In the genomic region with DNA sequence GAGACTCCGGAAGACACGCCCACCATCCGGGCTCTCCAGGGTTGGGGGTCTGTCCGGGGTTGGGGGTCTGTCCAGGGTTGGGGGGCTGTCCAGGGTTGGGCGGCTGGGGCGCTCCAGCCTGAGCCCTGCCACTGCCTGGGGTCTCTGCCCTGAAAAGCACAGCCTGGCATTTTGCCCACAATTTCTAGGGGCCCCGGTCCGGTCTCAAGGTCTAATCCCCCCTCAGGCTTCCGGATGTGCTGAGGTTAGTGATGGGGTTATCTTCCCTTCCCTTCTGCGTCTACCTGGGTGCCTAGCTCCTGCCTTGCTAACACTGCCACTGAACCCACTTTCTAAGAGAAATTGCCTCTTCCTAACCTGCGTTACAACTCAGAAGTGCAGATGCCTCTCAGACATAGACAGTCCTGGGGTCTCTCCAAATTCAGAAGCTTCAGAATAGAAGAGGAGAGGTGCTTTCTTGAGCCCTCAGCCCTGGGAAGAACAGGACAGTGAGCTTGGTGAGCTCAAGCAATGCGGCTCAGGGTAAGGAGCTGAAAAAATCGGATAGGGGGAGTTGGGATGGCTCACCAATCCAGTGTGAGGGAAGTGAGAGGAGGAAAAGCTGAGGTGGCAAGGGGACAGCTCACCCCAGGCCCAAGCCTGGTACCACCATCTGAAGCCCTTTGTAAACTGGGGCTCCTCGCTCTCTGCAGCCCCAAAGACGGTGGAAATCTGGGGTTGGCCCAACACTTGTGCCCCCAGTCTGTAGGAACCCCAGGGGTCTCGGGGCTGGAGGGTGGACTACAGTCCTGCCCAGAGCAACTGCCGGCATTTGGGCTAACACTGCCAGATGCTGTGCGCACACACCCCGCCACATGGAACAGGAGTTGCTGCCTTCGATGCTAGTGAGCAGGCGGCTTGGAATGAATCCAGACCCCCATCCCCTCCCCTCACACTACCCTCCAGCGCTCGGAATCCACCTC, we compare ENCODE assay signal across 1 cellular context.
A peak's percentile ranks its signal among the peaks of the same experiment; 100 is the strongest.
TF ChIP-seq lines count a peak whose summit lies in the region.

No MANE protein-coding gene starts in this region.

TF ChIP-seq in HepG2, 621 proteins besides CTCF, POLR2A, EP300 and RAD21:
- peak; percentile 37 for TF ChIP-seq EZH2 (conservative IDR thresholded peaks at IDR 0.05; ENCODE audit: low read depth, low read length)
- TF ChIP-seq, protein P1, sequence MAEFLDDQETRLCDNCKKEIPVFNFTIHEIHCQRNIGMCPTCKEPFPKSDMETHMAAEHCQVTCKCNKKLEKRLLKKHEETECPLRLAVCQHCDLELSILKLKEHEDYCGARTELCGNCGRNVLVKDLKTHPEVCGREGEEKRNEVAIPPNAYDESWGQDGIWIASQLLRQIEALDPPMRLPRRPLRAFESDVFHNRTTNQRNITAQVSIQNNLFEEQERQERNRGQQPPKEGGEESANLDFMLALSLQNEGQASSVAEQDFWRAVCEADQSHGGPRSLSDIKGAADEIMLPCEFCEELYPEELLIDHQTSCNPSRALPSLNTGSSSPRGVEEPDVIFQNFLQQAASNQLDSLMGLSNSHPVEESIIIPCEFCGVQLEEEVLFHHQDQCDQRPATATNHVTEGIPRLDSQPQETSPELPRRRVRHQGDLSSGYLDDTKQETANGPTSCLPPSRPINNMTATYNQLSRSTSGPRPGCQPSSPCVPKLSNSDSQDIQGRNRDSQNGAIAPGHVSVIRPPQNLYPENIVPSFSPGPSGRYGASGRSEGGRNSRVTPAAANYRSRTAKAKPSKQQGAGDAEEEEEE (CRISPR knock-in tag; IDR thresholded peaks at IDR 0.05; ENCODE audit: borderline replicate concordance), result no peak
TF ChIP-seq in HepG2: peak in this region for 1.
